Comparison of ENCODE assay signal across 28 cellular contexts in genomic region chr3:28388978-28389377, GRCh38. TPM values are rescaled to one million over a fixed set of nuclear protein-coding genes. Genes with fewer than 3 reads are reported as not detected.
A peak's percentile ranks its signal among the peaks of the same experiment; 100 is the strongest.
DNase-seq lines count a peak whose midpoint lies in the region; ATAC-seq and TF ChIP-seq lines count a peak whose summit lies in the region.
"Had no signal": no experiment of that assay in that cellular context is flagged by ENCODE, and none has a peak within 500 bp of the region (broad histone marks: within the 10 kb centered on the region; RNA-seq: fewer than 3 reads in every experiment).

No MANE protein-coding gene starts in this region.

- H3K9me3 ChIP-seq in AG04450 (ENCODE audit: control insufficient read depth, insufficient read depth, low read length): no peaks in the 10 kb centered on the region
- no peaks in the 10 kb centered on the region for H3K9me3 ChIP-seq in HCT116 (ENCODE audit: control insufficient read depth in 1 of 2, insufficient read depth in 1 of 2, low read depth in 1 of 2, low read length in 2 of 2)
- no peaks in the 10 kb centered on the region for H3K9me3 ChIP-seq in endodermal cell (ENCODE audit: control insufficient read depth, low read length)
- H3K9me3 ChIP-seq: A549, BE2C, BLaER1 had no signal

- no peaks in the 10 kb centered on the region for H3K79me1 ChIP-seq in mesendoderm (ENCODE audit: low read length)

- no peak overlapping the region for H3K18ac ChIP-seq in mesendoderm (ENCODE audit: low read length)

- no peak overlapping the region for H2AK5ac ChIP-seq in mesendoderm (ENCODE audit: low read length)

- no peaks in the 10 kb centered on the region for H3K27me3 ChIP-seq in AG04450 (ENCODE audit: control insufficient read depth, insufficient read depth, low read length)
- H3K27me3 ChIP-seq in HCT116 (ENCODE audit: insufficient read depth, low read length): no peaks in the 10 kb centered on the region
- H3K27me3 ChIP-seq in endodermal cell (ENCODE audit: control insufficient read depth, insufficient read depth, low read length, poor library complexity, severe bottlenecking): no peaks in the 10 kb centered on the region
- H3K27me3 ChIP-seq in mesendoderm (ENCODE audit: insufficient read depth, low read length, poor library complexity): no peaks in the 10 kb centered on the region
- H3K27me3 ChIP-seq: BE2C, BLaER1 had no signal

- intact Hi-C loops in HCT116 (cut with micrococcal nuclease): no loop called here

- no peaks in the 10 kb centered on the region for H3K4me1 ChIP-seq in HCT116 (ENCODE audit: control insufficient read depth in 1 of 2, insufficient read depth in 2 of 2, low read length in 2 of 2)
- no peaks in the 10 kb centered on the region for H3K4me1 ChIP-seq in endodermal cell (ENCODE audit: control insufficient read depth, insufficient read depth, low read length)
- H3K4me1 ChIP-seq in mesendoderm (ENCODE audit: control insufficient read depth, low read depth, low read length): no peaks in the 10 kb centered on the region
- H3K4me1 ChIP-seq: A549, BE2C, BLaER1 had no signal

- POLR2A ChIA-PET in AG04450 (lab: Yijun Ruan, JAX): no interaction called here
- POLR2A ChIA-PET in HCT116 (lab: Charles Lee): no interaction called here

- H4K5ac ChIP-seq in mesendoderm (ENCODE audit: low read length): no peak overlapping the region

- H3K27ac Mint-ChIP-seq in endodermal cell: no peak overlapping the region
- H3K27ac Mint-ChIP-seq: CD14-positive monocyte; CD4-positive, CD25-positive, alpha-beta regulatory T cell; CD8-positive, alpha-beta memory T cell had no signal

- no peak for DNase-seq in AG04450 (ENCODE audit: low read depth, low spot score)
- DNase-seq in HCT116 (ENCODE audit: low read depth, low spot score): no peak
- no peak for DNase-seq in endodermal cell
- peak; percentile 3 for DNase-seq in mesendoderm
- DNase-seq in coronary artery (ENCODE audit: low spot score): no peak
- DNase-seq: BE2C; C1 segment of cervical spinal cord; CD4-positive, alpha-beta memory T cell; CD4-positive, CD25-positive, alpha-beta regulatory T cell; CD8-positive, alpha-beta memory T cell; COR-L47; DMS 273 treated with DMSO at 0.1 percent for 48 hours; DMS153; DMS53; DMS79; DND-41; EL; GDM1 had no signal

- peaks cover 14% of the 10 kb centered on the region for H3K9me3 Mint-ChIP-seq in endodermal cell

- no peak overlapping the region for H4K8ac ChIP-seq in mesendoderm (ENCODE audit: low read depth, low read length)

- no peak overlapping the region for H2BK120ac ChIP-seq in mesendoderm (ENCODE audit: low read depth, low read length)

- H3K9ac ChIP-seq in HCT116 (ENCODE audit: low read length) (no peak overlapping the region), endodermal cell (ENCODE audit: extremely low read depth, low read length, poor library complexity, severe bottlenecking) (no peak overlapping the region), mesendoderm (ENCODE audit: low read length) (no peak overlapping the region)
- H3K9ac ChIP-seq: BLaER1 had no signal

- no TSS peak for BruUV-seq in HCT116 (replicated peaks; lab: Mats Ljungman, UMichigan)

- WGBS in endodermal cell (ENCODE audit: insufficient coverage in 1 of 2, insufficient read length in 1 of 2), 2 experiments: 96% methylated on average over 1 of the region's 1 CpG; no CpG with 5 or more reads in 1 of the 2 experiments
- WGBS in mesendoderm (ENCODE audit: extremely low coverage, insufficient coverage, low lambda C conversion rate): no CpG with 5 or more reads among the region's 1 CpG

- H3K23ac ChIP-seq in mesendoderm (ENCODE audit: low read length): no peak overlapping the region

- TF ChIP-seq POLR2A in HCT116 (IDR thresholded peaks at IDR 0.05; ENCODE audit: borderline replicate concordance, extremely low read depth, insufficient read depth, insufficient read length): no peak

- H3K36me3 Mint-ChIP-seq in endodermal cell (ENCODE audit: low read depth): no peaks in the 10 kb centered on the region
- H3K36me3 Mint-ChIP-seq: CD14-positive monocyte; CD4-positive, CD25-positive, alpha-beta regulatory T cell had no signal

- no peaks in the 10 kb centered on the region for H4K20me1 ChIP-seq in HCT116 (ENCODE audit: insufficient read depth)
- H4K20me1 ChIP-seq: BLaER1 had no signal

- no peak overlapping the region for H2BK15ac ChIP-seq in mesendoderm (replicated peaks; ENCODE audit: low read depth)

- H3K4me2 ChIP-seq in HCT116 (ENCODE audit: low read length) (no peak overlapping the region), mesendoderm (ENCODE audit: low read length) (no peak overlapping the region)
- H3K4me2 ChIP-seq: A549, BLaER1 had no signal

- CTCF ChIA-PET in AG04450 (lab: Charles Lee) (interaction anchor here (1.5 kb wide), 1 partner anchor 13 kb away, joined by 3 read pairs; no protein-coding TSS in a partner anchor), HCT116 (lab: Charles Lee) (no interaction called here)

- H3K4me3 Mint-ChIP-seq in endodermal cell: no peak overlapping the region
- H3K4me3 Mint-ChIP-seq: CD14-positive monocyte; CD4-positive, alpha-beta memory T cell; CD8-positive, alpha-beta memory T cell had no signal

- ATAC-seq in HCT116 (peak; percentile 55; the same call in 1 of the 2 replicates), HG03565 (IDR thresholded peaks at IDR 0.05; ENCODE audit: unreplicated experiment) (no peak), HG03108 (IDR thresholded peaks at IDR 0.05; ENCODE audit: unreplicated experiment) (no peak), HG03571 (IDR thresholded peaks at IDR 0.05; ENCODE audit: unreplicated experiment) (no peak)
- ATAC-seq: GM12878 had no signal

- H3K56ac ChIP-seq in mesendoderm (ENCODE audit: low read length): no peak overlapping the region

- no peak for TF ChIP-seq RAD21 in HCT116 (IDR thresholded peaks at IDR 0.05; ENCODE audit: low read depth)

- TF ChIP-seq CTCF in AG04450 (IDR thresholded peaks at IDR 0.05; ENCODE audit: low read depth, low read length) (0 out of 2 replicates have a peak, but pooled peaks have one; percentile 6), HCT116 (IDR thresholded peaks at IDR 0.05 in 2 of 3, conservative IDR thresholded peaks at IDR 0.05 in 1 of 3; ENCODE audit: borderline replicate concordance in 1 of 3, insufficient read depth in 1 of 3, low read depth in 2 of 3, low read length in 2 of 3) (no peak), endodermal cell (conservative IDR thresholded peaks at IDR 0.05) (peak; percentile 30), coronary artery (IDR thresholded peaks at IDR 0.05) (no peak)

- H3K4me1 Mint-ChIP-seq in endodermal cell: peaks cover 2% of the 10 kb centered on the region
- H3K4me1 Mint-ChIP-seq: CD4-positive, alpha-beta memory T cell; CD4-positive, CD25-positive, alpha-beta regulatory T cell; CD8-positive, alpha-beta memory T cell had no signal

- no peak overlapping the region for H3K27ac ChIP-seq in AG04450 (ENCODE audit: low read depth, low read length)
- H3K27ac ChIP-seq in HCT116 (ENCODE audit: low read depth, low read length): no peak overlapping the region
- H3K27ac ChIP-seq in endodermal cell (ENCODE audit: low read depth, low read length): no peak overlapping the region
- no peak overlapping the region for H3K27ac ChIP-seq in mesendoderm (ENCODE audit: low read depth, low read length)
- H3K27ac ChIP-seq in coronary artery: no peak overlapping the region
- H3K27ac ChIP-seq: 22Rv1, A549, BLaER1 had no signal

- RAD21 ChIA-PET in HCT116 (lab: Charles Lee; ENCODE audit: low non-redundant PET in 1 of 2, low total read pairs in 2 of 2, uncharacterized antibody in 2 of 2, unreplicated experiment in 2 of 2): no interaction called here

- no peak overlapping the region for H3K4ac ChIP-seq in mesendoderm (ENCODE audit: low read depth, low read length)

- no peaks in the 10 kb centered on the region for H3K27me3 Mint-ChIP-seq in endodermal cell (ENCODE audit: insufficient read depth)
- H3K27me3 Mint-ChIP-seq: CD4-positive, alpha-beta memory T cell; CD4-positive, CD25-positive, alpha-beta regulatory T cell had no signal

- H3K4me3 ChIP-seq in AG04450 (ENCODE audit: low read depth, low read length) (no peak overlapping the region), HCT116 (replicated peaks in 1 of 2; ENCODE audit: low read depth in 1 of 2, low read length in 2 of 2) (no peak overlapping the region), endodermal cell (ENCODE audit: low read length) (no peak overlapping the region), mesendoderm (ENCODE audit: low read length) (no peak overlapping the region), coronary artery (no peak overlapping the region)
- H3K4me3 ChIP-seq: A549, BLaER1, GM12878 had no signal

- H3K9me2 ChIP-seq in HCT116 (ENCODE audit: insufficient read depth): no peaks in the 10 kb centered on the region

- no peak overlapping the region for H2AFZ ChIP-seq in HCT116 (ENCODE audit: low read depth, low read length, poor library complexity, severe bottlenecking)

- H3K36me3 ChIP-seq in HCT116 (ENCODE audit: control insufficient read depth in 1 of 2, insufficient read depth in 2 of 2, low read length in 2 of 2): no peaks in the 10 kb centered on the region
- no peaks in the 10 kb centered on the region for H3K36me3 ChIP-seq in endodermal cell (ENCODE audit: control insufficient read depth, insufficient read depth, low read length)
- H3K36me3 ChIP-seq in mesendoderm (ENCODE audit: control insufficient read depth, insufficient read depth, low read length): no peaks in the 10 kb centered on the region
- H3K36me3 ChIP-seq: BE2C, BLaER1 had no signal

- H3K79me2 ChIP-seq in HCT116 (ENCODE audit: insufficient read depth, low read length): no peaks in the 10 kb centered on the region
- no peaks in the 10 kb centered on the region for H3K79me2 ChIP-seq in mesendoderm (ENCODE audit: control insufficient read depth, insufficient read depth, low read length)

- H2BK5ac ChIP-seq in mesendoderm (ENCODE audit: low read length): no peak overlapping the region

TF ChIP-seq in HCT116, 20 proteins besides CTCF, POLR2A, EP300 and RAD21 (continues in another document):
- no peak for TF ChIP-seq TCF7L2 (IDR thresholded peaks at IDR 0.05; ENCODE audit: borderline replicate concordance, extremely low read depth, insufficient read depth, insufficient read length)

RNA-seq across cellular contexts. Expression of gene AZI2, which starts 40.4 kb away (rescaled TPM):
- 119 and 164 TPM in 2 replicates for polyA plus RNA-seq in AG04450 (2011; rRNA removed)
- polyA minus RNA-seq in AG04450 (2011; rRNA and poly(A)+ RNA removed): 37.5 and 79.5 TPM in 2 replicates
- total RNA-seq in HCT116 (2021; ENCODE audit: unreplicated experiment): 51.6 TPM
- 29.8 and 41.4 TPM in 2 replicates for polyA plus RNA-seq in HCT116 (2012)
- 10 to 100 TPM; 51.9 to 54.9 TPM for total RNA-seq in endodermal cell
- polyA plus RNA-seq in endodermal cell (2013, experiment 1 of 2): 83.0 TPM
- polyA plus RNA-seq in endodermal cell (2013, experiment 2 of 2): 72.6 TPM
- polyA plus RNA-seq in mesendoderm (2013, experiment 1 of 2): 39.4 TPM
- polyA plus RNA-seq in mesendoderm (2013, experiment 2 of 2): 37.9 TPM

RNA-seq across cellular contexts. Expression of gene ZCWPW2, which starts 40.5 kb away (rescaled TPM):
- polyA plus RNA-seq in AG04450 (2011; rRNA removed): 0.65 and 0.76 TPM in 2 replicates
- 0.43 TPM in 1 of 2 replicates, not detected in the other for polyA minus RNA-seq in AG04450 (2011; rRNA and poly(A)+ RNA removed)
- total RNA-seq in HCT116 (2021; ENCODE audit: unreplicated experiment): 1.1 TPM
- 0.27 and 0.30 TPM in 2 replicates for polyA plus RNA-seq in HCT116 (2012)
- total RNA-seq in endodermal cell: under 1 TPM in 1 of 2 donors, not detected in 1; 0.82 TPM
- 1.2 TPM for polyA plus RNA-seq in endodermal cell (2013, experiment 1 of 2)
- polyA plus RNA-seq in endodermal cell (2013, experiment 2 of 2): 1.1 TPM
- polyA plus RNA-seq in mesendoderm (2013, experiment 1 of 2): 0.28 TPM
- polyA plus RNA-seq in mesendoderm (2013, experiment 2 of 2): 0.41 TPM
- total RNA-seq: A172, Daoy had no signal

Comparison
In these comparisons a context has a peak if more than half of its experiments do, and no peak if none do; other contexts are left out.
1. CTCF ChIP-seq: peak in AG04450 (single experiment) and endodermal cell (single experiment); none in HCT116 (0 of 3) and coronary artery (single experiment).